In genomic region chr1:8026976-8027747, GRCh38 we compare ENCODE assay signal across 8 cellular contexts. TPM values are rescaled to one million over a fixed set of nuclear protein-coding genes. Genes with fewer than 3 reads are reported as not detected.
DNase-seq lines count a peak whose midpoint lies in the region; ATAC-seq and TF ChIP-seq lines count a peak whose summit lies in the region.

No MANE protein-coding gene starts in this region.

- no peak for ATAC-seq in activated CD8-positive, alpha-beta T cell treated with anti-CD3 and anti-CD28 coated beads, Interleukin-2, amount 10 ng/mL, durations not matched to agents 7 days and 5 days
- ATAC-seq in HG02763 (IDR thresholded peaks at IDR 0.05; ENCODE audit: unreplicated experiment) (no peak), HG03139 (IDR thresholded peaks at IDR 0.05; ENCODE audit: unreplicated experiment) (no peak)

- DNase-seq in EL = peak; percentile 40
- DNase-seq in activated CD8-positive, alpha-beta T cell treated with anti-CD3 and anti-CD28 coated beads, Interleukin-2, amount 10 ng/mL, durations not matched to agents 7 days and 5 days = no peak
- no peak for DNase-seq in left ventricle myocardium inferior
- peak; percentile 51 for DNase-seq in retina
- DNase-seq in G401 (ENCODE audit: low spot score) = no peak
- DNase-seq in stimulated activated naive CD4-positive, alpha-beta T cell treated with Interleukin-2 at 50 U/mL for 16 hours (lab: John Stamatoyannopoulos, UW) = no peak

- H3K27me3 Mint-ChIP-seq in activated CD8-positive, alpha-beta T cell treated with anti-CD3 and anti-CD28 coated beads, Interleukin-2, amount 10 ng/mL, durations not matched to agents 7 days and 5 days (ENCODE audit: low read depth) = peaks cover 46% of the 10 kb centered on the region

- H3K9me3 ChIP-seq in left ventricle myocardium inferior (replicated peaks) = no peaks in the 10 kb centered on the region

- H3K36me3 Mint-ChIP-seq in activated CD8-positive, alpha-beta T cell treated with anti-CD3 and anti-CD28 coated beads, Interleukin-2, amount 10 ng/mL, durations not matched to agents 7 days and 5 days (ENCODE audit: low read depth) = no peaks in the 10 kb centered on the region

- no peak overlapping the region for H3K27ac Mint-ChIP-seq in activated CD8-positive, alpha-beta T cell treated with anti-CD3 and anti-CD28 coated beads, Interleukin-2, amount 10 ng/mL, durations not matched to agents 7 days and 5 days

- intact Hi-C loops in left ventricle myocardium inferior (cut with micrococcal nuclease) = no loop called here

- no peaks in the 10 kb centered on the region for H3K9me3 Mint-ChIP-seq in activated CD8-positive, alpha-beta T cell treated with anti-CD3 and anti-CD28 coated beads, Interleukin-2, amount 10 ng/mL, durations not matched to agents 7 days and 5 days (ENCODE audit: insufficient read depth)

- POLR2A ChIA-PET in activated CD8-positive, alpha-beta T cell treated with anti-CD3 and anti-CD28 coated beads, Interleukin-2, amount 10 ng/mL, durations not matched to agents 7 days and 5 days (lab: Charles Lee) = no interaction called here

- peaks cover 64% of the 10 kb centered on the region for H3K4me1 ChIP-seq in left ventricle myocardium inferior

- H3K36me3 ChIP-seq in left ventricle myocardium inferior = no peaks in the 10 kb centered on the region

- H3K4me1 Mint-ChIP-seq in activated CD8-positive, alpha-beta T cell treated with anti-CD3 and anti-CD28 coated beads, Interleukin-2, amount 10 ng/mL, durations not matched to agents 7 days and 5 days (ENCODE audit: low read depth) = peaks cover 10% of the 10 kb centered on the region

- CTCF ChIA-PET in activated CD8-positive, alpha-beta T cell treated with anti-CD3 and anti-CD28 coated beads, Interleukin-2, amount 10 ng/mL, durations not matched to agents 7 days and 5 days (lab: Charles Lee) = interaction anchor here (2.4 kb wide), 1 partner anchor 10 kb away, joined by 7 read pairs; no protein-coding TSS in a partner anchor

- H3K4me3 ChIP-seq in left ventricle myocardium inferior = peak overlapping the region; percentile 94

- H3K27ac ChIP-seq in left ventricle myocardium inferior (replicated peaks) = peak overlapping the region; percentile 96

- no peak for TF ChIP-seq CTCF in left ventricle myocardium inferior (IDR thresholded peaks at IDR 0.05; ENCODE audit: borderline replicate concordance)

- H3K4me3 Mint-ChIP-seq in activated CD8-positive, alpha-beta T cell treated with anti-CD3 and anti-CD28 coated beads, Interleukin-2, amount 10 ng/mL, durations not matched to agents 7 days and 5 days = peak overlapping the region; percentile 9

- in situ Hi-C loops in G401 (cut with HindIII; ENCODE audit: low sequenced_read_pairs) = no loop called here

- H3K27me3 ChIP-seq in left ventricle myocardium inferior (ENCODE audit: low read depth) = no peaks in the 10 kb centered on the region

RNA-seq across cellular contexts. Expression of gene ERRFI1, which starts 1.1 kb away (rescaled TPM):
- total RNA-seq in activated CD8-positive, alpha-beta T cell treated with anti-CD3 and anti-CD28 coated beads, Interleukin-2, amount 10 ng/mL, durations not matched to agents 7 days and 5 days = under 1 TPM in 1 of 2 experiments, not detected in 1; 0.21 TPM
- total RNA-seq in left ventricle myocardium inferior = 10.8 TPM
- total RNA-seq in G401 (2014; rRNA removed; shearing (Covaris generic)) = 165 and 229 TPM in 2 replicates

Comparison
In these comparisons a context has a peak if more than half of its experiments do, and no peak if none do; other contexts are left out.
1. DNase-seq: peak in EL (single experiment) and retina (single experiment); none in activated CD8-positive, alpha-beta T cell treated with anti-CD3 and anti-CD28 coated beads, Interleukin-2, amount 10 ng/mL, durations not matched to agents 7 days and 5 days (single experiment), left ventricle myocardium inferior (single experiment), G401 (single experiment) and stimulated activated naive CD4-positive, alpha-beta T cell treated with Interleukin-2 at 50 U/mL for 16 hours (single experiment).
2. RNA of gene ERRFI1, which starts 1.1 kb away (total RNA-seq): 165 to 229 TPM in G401; 10.8 TPM in left ventricle myocardium inferior (single experiment) and 0.21 TPM in activated CD8-positive, alpha-beta T cell treated with anti-CD3 and anti-CD28 coated beads, Interleukin-2, amount 10 ng/mL, durations not matched to agents 7 days and 5 days; every median in the first group is over 10 times any median in the second.